In genomic region chr5:171412186-171412585, GRCh38 we compare ENCODE assay signal across 18 cellular contexts. TPM values are rescaled to one million over a fixed set of nuclear protein-coding genes. Genes with fewer than 3 reads are reported as not detected.
"Had no signal": no experiment of that assay in that cellular context is flagged by ENCODE, and none has a peak within 500 bp of the region (broad histone marks: within the 10 kb centered on the region; RNA-seq: fewer than 3 reads in every experiment).

No MANE protein-coding gene starts in this region.

- H3K4me1 Mint-ChIP-seq: memory B cell had no signal

- H3K27me3 Mint-ChIP-seq: activated CD4-positive, alpha-beta memory T cell treated with anti-CD3 and anti-CD28 coated beads, Interleukin-2, amount 10 ng/mL, durations not matched to agents 7 days and 5 days; central memory CD8-positive, alpha-beta T cell; memory B cell; naive thymus-derived CD8-positive, alpha-beta T cell had no signal

- FAIRE-seq: small intestine, urothelium cell line had no signal

- H3K4me3 ChIP-seq: left ventricle myocardium inferior, tibial artery had no signal

- DNase-seq: activated CD4-positive, alpha-beta memory T cell treated with anti-CD3 and anti-CD28 coated beads, Interleukin-2, amount 10 ng/mL, durations not matched to agents 7 days and 5 days; activated CD4-positive, alpha-beta T cell treated with anti-CD3 and anti-CD28 coated beads for 4 hours; activated effector memory CD4-positive, alpha-beta T cell treated with Interleukin-2 at 50 U/mL for 16 hours; activated naive CD4-positive, alpha-beta T cell treated with anti-CD3 and anti-CD28 coated beads, Interleukin-2, amount 50 U/mL, for 16 hours; brain microvascular endothelial cell; effector memory CD4-positive, alpha-beta T cell; foreskin fibroblast; left ventricle myocardium inferior; naive thymus-derived CD8-positive, alpha-beta T cell; small intestine; stimulated activated CD4-positive, alpha-beta T cell treated with anti-CD3 and anti-CD28 coated beads, Interleukin-4, amount 100 ng/mL, for 24 hours; stimulated activated naive CD4-positive, alpha-beta T cell; T-helper 2 cell; tibial artery had no signal

- H3K27me3 ChIP-seq: brain microvascular endothelial cell, tibial artery had no signal

- ATAC-seq: naive thymus-derived CD8-positive, alpha-beta T cell had no signal

- H3K9me3 Mint-ChIP-seq: activated CD4-positive, alpha-beta memory T cell treated with anti-CD3 and anti-CD28 coated beads, Interleukin-2, amount 10 ng/mL, durations not matched to agents 7 days and 5 days; central memory CD8-positive, alpha-beta T cell; memory B cell; naive thymus-derived CD8-positive, alpha-beta T cell had no signal

- H3K4me3 Mint-ChIP-seq: activated CD4-positive, alpha-beta memory T cell treated with anti-CD3 and anti-CD28 coated beads, Interleukin-2, amount 10 ng/mL, durations not matched to agents 7 days and 5 days; central memory CD8-positive, alpha-beta T cell; memory B cell; naive thymus-derived CD8-positive, alpha-beta T cell had no signal

- H3K27ac ChIP-seq: brain microvascular endothelial cell, left ventricle myocardium inferior, tibial artery had no signal

- H3K9me3 ChIP-seq: left ventricle myocardium inferior, tibial artery had no signal

- H3K27ac Mint-ChIP-seq: activated CD4-positive, alpha-beta memory T cell treated with anti-CD3 and anti-CD28 coated beads, Interleukin-2, amount 10 ng/mL, durations not matched to agents 7 days and 5 days had no signal

RNA-seq across cellular contexts. Expression of gene FGF18, which starts 7.3 kb away (rescaled TPM):
- total RNA-seq: activated CD4-positive, alpha-beta memory T cell treated with anti-CD3 and anti-CD28 coated beads, Interleukin-2, amount 10 ng/mL, durations not matched to agents 7 days and 5 days; kidney epithelial cell had no signal
- polyA plus RNA-seq: naive thymus-derived CD8-positive, alpha-beta T cell had no signal
